Comparison of ENCODE assay signal across 1 cellular context in genomic region chr22:49967333-49968241, GRCh38.
TF ChIP-seq lines count a peak whose summit lies in the region.

No MANE protein-coding gene starts in this region.

TF ChIP-seq in K562, 482 proteins besides CTCF, POLR2A, EP300 and RAD21:
- TF ChIP-seq USF2 (CRISPR knock-in tag; IDR thresholded peaks at IDR 0.05) (peak; percentile 44), CREM (IDR thresholded peaks at IDR 0.05; ENCODE audit: low read depth) (0 out of 2 replicates have a peak, but pooled peaks have one; percentile 21), RCOR1 (IDR thresholded peaks at IDR 0.05; ENCODE audit: borderline replicate concordance in 1 of 2, low read depth in 2 of 2, low read length in 2 of 2) (0 out of 4 replicates have a peak, but pooled peaks of 1 of the 2 experiments have one; percentile 0), NRF1 (conservative IDR thresholded peaks at IDR 0.05 in 1 of 2, IDR thresholded peaks at IDR 0.05 in 1 of 2) (0 out of 4 replicates have a peak, but pooled peaks of 1 of the 2 experiments have one; percentile 4), CTBP1 (IDR thresholded peaks at IDR 0.05; ENCODE audit: borderline replicate concordance) (peak; percentile 4; the same call in 1 of the 2 replicates), RBM34 (IDR thresholded peaks at IDR 0.05; ENCODE audit: borderline replicate concordance, insufficient read depth, low read length) (no peak), NCOA4 (IDR thresholded peaks at IDR 0.05; ENCODE audit: partially characterized antibody) (no peak), WHSC1 (IDR thresholded peaks at IDR 0.05; ENCODE audit: low read length) (no peak), USF1 (CRISPR knock-in tag; IDR thresholded peaks at IDR 0.05) (peak; percentile 66)
